ENCODE assay signal across 25 cellular contexts in the genomic region with DNA sequence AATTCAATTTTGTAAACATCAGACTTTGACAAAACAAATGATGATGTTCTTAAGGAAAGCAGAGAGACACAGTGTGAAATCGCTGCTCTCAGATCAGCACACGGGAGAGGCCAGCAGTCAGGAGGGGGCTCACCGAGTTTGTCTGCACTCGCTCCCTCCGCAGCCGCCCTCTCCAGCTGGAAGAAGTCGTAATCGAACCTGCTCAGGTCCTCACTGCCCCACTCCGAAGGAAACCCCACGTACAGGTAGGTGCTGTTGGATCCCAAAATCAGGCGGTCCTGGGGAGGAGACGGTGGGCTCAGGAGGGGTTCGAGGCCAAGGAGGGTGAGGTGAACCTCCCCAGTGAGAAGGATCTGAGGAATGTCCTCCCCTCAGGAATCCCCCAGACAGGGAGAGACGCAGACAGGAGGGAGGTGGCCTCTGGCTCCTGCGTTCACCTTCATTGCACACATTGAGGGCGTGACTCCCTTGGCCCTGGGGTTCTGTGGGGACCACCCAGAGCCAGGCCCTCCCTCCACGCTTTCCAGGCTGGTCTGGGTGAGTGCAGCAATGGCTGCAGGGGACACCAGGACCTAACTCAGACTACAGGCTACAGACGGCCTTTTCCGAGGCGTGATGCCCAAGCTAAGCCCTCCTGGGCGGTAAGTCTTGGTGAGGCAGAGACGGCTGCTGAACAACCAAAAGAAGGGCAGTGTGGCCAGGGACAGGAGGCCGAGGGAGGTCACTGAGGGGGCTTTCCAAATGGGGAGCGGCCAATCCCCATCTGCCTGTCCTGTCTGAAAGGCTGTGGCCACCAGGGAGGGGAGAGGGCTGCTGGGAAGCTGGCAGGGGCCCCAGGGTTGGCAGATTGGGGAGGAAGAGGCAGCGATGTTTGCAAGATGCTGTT.
A peak's percentile ranks its signal among the peaks of the same experiment; 100 is the strongest.
DNase-seq lines count a peak whose midpoint lies in the region; ATAC-seq, FAIRE-seq and TF ChIP-seq lines count a peak whose summit lies in the region.
"Had no signal": no experiment of that assay in that cellular context is flagged by ENCODE, and none has a peak within 500 bp of the region (broad histone marks: within the 10 kb centered on the region; RNA-seq: fewer than 3 reads in every experiment).

No MANE protein-coding gene starts in this region.

- no peaks in the 10 kb centered on the region for H3K79me1 ChIP-seq in H1 (ENCODE audit: low read depth, low read length)

- CTCF ChIA-PET in activated CD8-positive, alpha-beta T cell treated with anti-CD3 and anti-CD28 coated beads for 36 hours (lab: Charles Lee): no interaction called here
- CTCF ChIA-PET in activated CD8-positive, alpha-beta T cell treated with anti-CD3 and anti-CD28 coated beads, Interleukin-2, amount 10 ng/mL, durations not matched to agents 7 days and 5 days (lab: Charles Lee): no interaction called here
- CTCF ChIA-PET in H1 (lab: Charles Lee; ENCODE audit: partially characterized antibody): interaction anchor here (0.9 kb wide), 2 partner anchors 19 to 56 kb away, joined by 3 read pairs; no protein-coding TSS in a partner anchor

- no peak for TF ChIP-seq CTCF in activated CD8-positive, alpha-beta T cell treated with anti-CD3 and anti-CD28 coated beads for 36 hours (IDR thresholded peaks at IDR 0.05)
- no peak for TF ChIP-seq CTCF in H1 (IDR thresholded peaks at IDR 0.05; ENCODE audit: control extremely low read depth in 1 of 3, insufficient read depth in 1 of 3, low read depth in 1 of 3, low read length in 3 of 3)

- ATAC-seq in activated CD8-positive, alpha-beta T cell treated with anti-CD3 and anti-CD28 coated beads for 36 hours: no peak
- no peak for ATAC-seq in activated CD8-positive, alpha-beta T cell treated with anti-CD3 and anti-CD28 coated beads, Interleukin-2, amount 10 ng/mL, durations not matched to agents 7 days and 5 days
- ATAC-seq: effector memory CD8-positive, alpha-beta T cell; Right ventricle myocardium inferior had no signal

- no peak overlapping the region for H2BK120ac ChIP-seq in H1 (replicated peaks; ENCODE audit: low read depth, low read length)

- peaks cover 13% of the 10 kb centered on the region for H3K27me3 Mint-ChIP-seq in activated CD8-positive, alpha-beta T cell treated with anti-CD3 and anti-CD28 coated beads for 36 hours
- H3K27me3 Mint-ChIP-seq in activated CD8-positive, alpha-beta T cell treated with anti-CD3 and anti-CD28 coated beads, Interleukin-2, amount 10 ng/mL, durations not matched to agents 7 days and 5 days (ENCODE audit: low read depth): peaks cover 2% of the 10 kb centered on the region

- no peaks in the 10 kb centered on the region for H3K9me3 Mint-ChIP-seq in activated CD8-positive, alpha-beta T cell treated with anti-CD3 and anti-CD28 coated beads for 36 hours
- no peaks in the 10 kb centered on the region for H3K9me3 Mint-ChIP-seq in activated CD8-positive, alpha-beta T cell treated with anti-CD3 and anti-CD28 coated beads, Interleukin-2, amount 10 ng/mL, durations not matched to agents 7 days and 5 days (ENCODE audit: insufficient read depth)
- H3K9me3 Mint-ChIP-seq: central memory CD8-positive, alpha-beta T cell; effector memory CD8-positive, alpha-beta T cell; T-helper 1 cell treated with Interleukin-12 subunit alpha and Interleukin-12 subunit beta and Interleukin-4 antibody, amounts not matched to agents 30 μg/mL and 1 μg/mL, for 36 hours had no signal

- H4K5ac ChIP-seq in H1 (ENCODE audit: insufficient read length, low read depth, low read length): peak overlapping the region; percentile 25

- no peaks in the 10 kb centered on the region for H3K36me3 Mint-ChIP-seq in activated CD8-positive, alpha-beta T cell treated with anti-CD3 and anti-CD28 coated beads for 36 hours (ENCODE audit: low read depth)
- H3K36me3 Mint-ChIP-seq in activated CD8-positive, alpha-beta T cell treated with anti-CD3 and anti-CD28 coated beads, Interleukin-2, amount 10 ng/mL, durations not matched to agents 7 days and 5 days (ENCODE audit: low read depth): peaks cover 3% of the 10 kb centered on the region

- no peaks in the 10 kb centered on the region for H4K20me1 ChIP-seq in H1 (replicated peaks in 1 of 2; ENCODE audit: control insufficient read depth in 1 of 2, insufficient read depth in 2 of 2, low read length in 2 of 2)

- H3K27ac ChIP-seq in H1 (ENCODE audit: low read depth, low read length): no peak overlapping the region
- no peak overlapping the region for H3K27ac ChIP-seq in stomach smooth muscle (ENCODE audit: low read length)
- H3K27ac ChIP-seq: 22Rv1, C4-2B, spleen, transverse colon, VCaP had no signal

- peaks cover 9% of the 10 kb centered on the region for H3K4me1 Mint-ChIP-seq in activated CD8-positive, alpha-beta T cell treated with anti-CD3 and anti-CD28 coated beads for 36 hours (ENCODE audit: low read depth)
- peaks cover 13% of the 10 kb centered on the region for H3K4me1 Mint-ChIP-seq in activated CD8-positive, alpha-beta T cell treated with anti-CD3 and anti-CD28 coated beads, Interleukin-2, amount 10 ng/mL, durations not matched to agents 7 days and 5 days (ENCODE audit: low read depth)

- no peaks in the 10 kb centered on the region; a peak in 1 of 7 replicates for H3K27me3 ChIP-seq in H1 (replicated peaks in 1 of 4; ENCODE audit: control insufficient read depth in 3 of 4, extremely low read depth in 1 of 4, insufficient read depth in 3 of 4, low read length in 3 of 4)
- H3K27me3 ChIP-seq in stomach smooth muscle (ENCODE audit: control insufficient read depth in 1 of 2, insufficient read depth in 2 of 2, low read length in 2 of 2): peaks cover 4 to 6% of the 10 kb centered on the region in 2 donors
- H3K27me3 ChIP-seq: MG63, transverse colon had no signal

- no peak overlapping the region for H3K56ac ChIP-seq in H1 (replicated peaks; ENCODE audit: insufficient read length, low read depth, low read length)

- H3K4ac ChIP-seq in H1 (replicated peaks; ENCODE audit: insufficient read length, low read depth, low read length): no peak overlapping the region

- no peaks in the 10 kb centered on the region for H3K9me3 ChIP-seq in H1 (ENCODE audit: insufficient read depth in 2 of 2, low read depth in 1 of 2, low read length in 1 of 2)
- H3K9me3 ChIP-seq in stomach smooth muscle (ENCODE audit: control insufficient read depth in 2 of 2, low read length in 2 of 2): peaks cover 0 to 5% of the 10 kb centered on the region in 2 donors
- H3K9me3 ChIP-seq: MG63, spleen, transverse colon had no signal

- H3K23me2 ChIP-seq in H1 (ENCODE audit: low read depth, low read length): 0 out of 2 replicates have a peak, but pooled peaks cover 2% of the 10 kb centered on the region

- H2BK5ac ChIP-seq in H1 (ENCODE audit: low read depth, low read length): peak overlapping the region; percentile 62; the same call in 1 of the 2 replicates

- H2BK15ac ChIP-seq in H1 (ENCODE audit: low read length): peak overlapping the region; percentile 92

- H3K9ac ChIP-seq in H1 (replicated peaks in 1 of 4; ENCODE audit: extremely low read depth in 1 of 4, low read depth in 3 of 4, low read length in 3 of 4): no peak overlapping the region
- H3K9ac ChIP-seq in stomach smooth muscle (ENCODE audit: low read length in 2 of 2): peak overlapping the region; percentile 36 to 57

- H3K4me2 ChIP-seq in H1 (ENCODE audit: insufficient read depth in 1 of 2, low read depth in 2 of 2, low read length in 2 of 2): peak overlapping the region; percentile 45 to 61; a peak in 3 of 4 replicates

- no peaks in the 10 kb centered on the region for H3K36me3 ChIP-seq in H1 (ENCODE audit: control insufficient read depth in 2 of 4, insufficient read depth in 4 of 4, low read length in 3 of 4)
- H3K36me3 ChIP-seq in stomach smooth muscle (ENCODE audit: control insufficient read depth in 2 of 2, insufficient read depth in 2 of 2, low read length in 2 of 2): no peaks in the 10 kb centered on the region
- H3K36me3 ChIP-seq: MG63, spleen, transverse colon had no signal

- no peaks in the 10 kb centered on the region for H3K79me2 ChIP-seq in H1 (ENCODE audit: control insufficient read depth in 1 of 2, insufficient read depth in 2 of 2, low read length in 2 of 2)

- H3K23ac ChIP-seq in H1 (ENCODE audit: insufficient read length): no peak overlapping the region

- no peak overlapping the region for H3K18ac ChIP-seq in H1 (ENCODE audit: extremely low read depth, low read length)

- H2BK20ac ChIP-seq in H1 (ENCODE audit: low read length): peak overlapping the region; percentile 66; the same call in 1 of the 2 replicates

- no peak for FAIRE-seq in H1 (lab: Jason Lieb, UNC)

- peak overlapping the region; percentile 89 for H4K8ac ChIP-seq in H1 (ENCODE audit: extremely low read depth, insufficient read depth, low read length)

- TF ChIP-seq EP300 in H1 (IDR thresholded peaks at IDR 0.05; ENCODE audit: borderline replicate concordance in 1 of 2, low read depth in 2 of 2, low read length in 2 of 2): no peak

- POLR2A ChIA-PET in activated CD8-positive, alpha-beta T cell treated with anti-CD3 and anti-CD28 coated beads for 36 hours (lab: Charles Lee): no interaction called here
- POLR2A ChIA-PET in activated CD8-positive, alpha-beta T cell treated with anti-CD3 and anti-CD28 coated beads, Interleukin-2, amount 10 ng/mL, durations not matched to agents 7 days and 5 days (lab: Charles Lee): no interaction called here
- POLR2A ChIA-PET in H1 (lab: Charles Lee; ENCODE audit: partially characterized antibody): interaction anchor here (0.6 kb wide), 1 partner anchor 37 kb away, joined by 3 read pairs; no protein-coding TSS in a partner anchor

- H3K14ac ChIP-seq in H1 (ENCODE audit: insufficient read length): no peak overlapping the region

- intact Hi-C loops in activated CD8-positive, alpha-beta T cell treated with anti-CD3 and anti-CD28 coated beads for 36 hours (cut with micrococcal nuclease): no loop called here

- H3K27ac Mint-ChIP-seq in activated CD8-positive, alpha-beta T cell treated with anti-CD3 and anti-CD28 coated beads for 36 hours: no peak overlapping the region
- no peak overlapping the region for H3K27ac Mint-ChIP-seq in activated CD8-positive, alpha-beta T cell treated with anti-CD3 and anti-CD28 coated beads, Interleukin-2, amount 10 ng/mL, durations not matched to agents 7 days and 5 days
- H3K27ac Mint-ChIP-seq: effector memory CD8-positive, alpha-beta T cell; T-helper 1 cell treated with Interleukin-12 subunit alpha and Interleukin-12 subunit beta and Interleukin-4 antibody, amounts not matched to agents 30 μg/mL and 1 μg/mL, for 36 hours had no signal

- H3K4me3 Mint-ChIP-seq in activated CD8-positive, alpha-beta T cell treated with anti-CD3 and anti-CD28 coated beads for 36 hours: peak overlapping the region; percentile 36
- H3K4me3 Mint-ChIP-seq in activated CD8-positive, alpha-beta T cell treated with anti-CD3 and anti-CD28 coated beads, Interleukin-2, amount 10 ng/mL, durations not matched to agents 7 days and 5 days: no peak overlapping the region
- H3K4me3 Mint-ChIP-seq: central memory CD8-positive, alpha-beta T cell; effector memory CD8-positive, alpha-beta T cell; T-helper 1 cell treated with Interleukin-12 subunit alpha and Interleukin-12 subunit beta and Interleukin-4 antibody, amounts not matched to agents 30 μg/mL and 1 μg/mL, for 36 hours had no signal

- H3K4me3 ChIP-seq in H1 (ENCODE audit: extremely low read depth in 1 of 4, insufficient read depth in 2 of 4, low read depth in 3 of 4, low read length in 4 of 4) (peak overlapping the region in 1 of 4 experiments; percentile 32; a peak in 1 of 8 replicates), stomach smooth muscle (ENCODE audit: low read length in 2 of 2) (peak overlapping the region; percentile 27 to 64)
- H3K4me3 ChIP-seq: MG63 had no signal

- 0 out of 2 replicates have a peak overlapping the region, but pooled peaks have one; percentile 53 for H2BK12ac ChIP-seq in H1 (ENCODE audit: low read depth, low read length)

- peak overlapping the region; percentile 38 for H4K91ac ChIP-seq in H1 (replicated peaks; ENCODE audit: insufficient read length, low read length)

- WGBS in H1 (ENCODE audit: extremely low coverage in 1 of 2, insufficient coverage in 1 of 2, insufficient read length in 1 of 2, insufficient replicate concordance in 2 of 2, low coverage in 1 of 2, low lambda C conversion rate in 2 of 2, missing lambda C conversion rate in 1 of 2), 2 experiments: 76% methylated on average over 25 of the region's 25 CpGs; no CpG with 5 or more reads in 1 of the 2 experiments

- no peak for DNase-seq in activated CD8-positive, alpha-beta T cell treated with anti-CD3 and anti-CD28 coated beads for 36 hours
- DNase-seq in activated CD8-positive, alpha-beta T cell treated with anti-CD3 and anti-CD28 coated beads, Interleukin-2, amount 10 ng/mL, durations not matched to agents 7 days and 5 days: no peak
- DNase-seq in H1 (ENCODE audit: low read depth in 1 of 2, low spot score in 2 of 2): no peak
- DNase-seq in mesenteric fat pad (ENCODE audit: low spot score): peak; percentile 84
- no peak for DNase-seq in NCI-H2081 (lab: John Stamatoyannopoulos, UW)
- DNase-seq in NCI-H524 (lab: John Stamatoyannopoulos, UW): no peak
- no peak for DNase-seq in GM19240 (ENCODE audit: insufficient read length, low spot score)
- DNase-seq: activated CD8-positive, alpha-beta memory T cell treated with anti-CD3 and anti-CD28 coated beads for 24 hours; amniotic stem cell; DMS79; effector memory CD8-positive, alpha-beta T cell; hippocampal formation; left cardiac atrium; MG63; NCI-H1694 treated with DMSO at 0.1 percent for 48 hours; NCI-H446; spleen; transverse colon had no signal

- H2AFZ ChIP-seq in H1 (ENCODE audit: low read length): peak overlapping the region; percentile 72; the same call in 1 of the 2 replicates

- TF ChIP-seq RAD21 in H1 (IDR thresholded peaks at IDR 0.05 in 1 of 2, conservative IDR thresholded peaks at IDR 0.05 in 1 of 2; ENCODE audit: low read depth in 2 of 2, low read length in 2 of 2): no peak

- H2AK5ac ChIP-seq in H1 (ENCODE audit: low read depth, low read length): 0 out of 2 replicates have a peak overlapping the region, but pooled peaks have one; percentile 5

- peaks cover 5 to 30% (median 22%) of the 10 kb centered on the region in 4 experiments for H3K4me1 ChIP-seq in H1 (replicated peaks in 1 of 4; ENCODE audit: control insufficient read depth in 3 of 4, insufficient read depth in 4 of 4, low read length in 3 of 4)
- peaks cover 19% of the 10 kb centered on the region for H3K4me1 ChIP-seq in stomach smooth muscle (ENCODE audit: control insufficient read depth, insufficient read depth, low read length)

- no peak for TF ChIP-seq POLR2A in H1 (IDR thresholded peaks at IDR 0.05; ENCODE audit: control extremely low read depth in 1 of 2, low read depth in 2 of 2, low read length in 2 of 2)

Comparison
In these comparisons a context has a peak if more than half of its experiments do, and no peak if none do; other contexts are left out.
1. H3K9ac ChIP-seq: peak in stomach smooth muscle (2 of 2); none in H1 (0 of 4).